8 cellular contexts compared by ENCODE assay signal in genomic region chr6:136289327-136289578, GRCh38. TPM values are rescaled to one million over a fixed set of nuclear protein-coding genes. Genes with fewer than 3 reads are reported as not detected.
DNase-seq lines count a peak whose midpoint lies in the region; ATAC-seq and TF ChIP-seq lines count a peak whose summit lies in the region.

No MANE protein-coding gene starts in this region.

- H3K4me3 Mint-ChIP-seq in T-cell (peak overlapping the region; percentile 95 to 100 (median 98)), progenitor cell of endocrine pancreas (ENCODE audit: low read depth) (peak overlapping the region; percentile 91)

- WGBS in upper lobe of left lung, 2 donors, result 0 to 1% methylated on average over 18 to 24 of the region's 34 CpGs

- peak overlapping the region; percentile 96 to 100 (median 100) for H3K27ac ChIP-seq in upper lobe of left lung

- H3K4me3 ChIP-seq in GM06990 (replicated peaks; ENCODE audit: low read depth, low read length) (peak overlapping the region; percentile 100), upper lobe of left lung (peak overlapping the region; percentile 57 to 81 (median 68))

- H3K4me1 ChIP-seq in upper lobe of left lung, result peaks cover 46 to 54% (median 48%) of the 10 kb centered on the region in 4 donors

- H3K27me3 Mint-ChIP-seq in T-cell (no peaks in the 10 kb centered on the region), progenitor cell of endocrine pancreas (no peaks in the 10 kb centered on the region)

- H3K9me3 ChIP-seq in upper lobe of left lung, result no peaks in the 10 kb centered on the region

- H3K27ac Mint-ChIP-seq in T-cell (peak overlapping the region; percentile 100), progenitor cell of endocrine pancreas (peak overlapping the region; percentile 100)

- no peak for TF ChIP-seq EP300 in upper lobe of left lung (IDR thresholded peaks at IDR 0.05)

- CTCF ChIA-PET in T-cell (lab: Charles Lee), result interaction anchor here in 1 of 2 donors (1.6 to 1.8 kb wide), 2 partner anchors 28 to 39 kb away, joined by 7 to 8 read pairs; partner anchors contain the start of gene MTFR2

- TF ChIP-seq CTCF in GM06990 (IDR thresholded peaks at IDR 0.05; ENCODE audit: insufficient read depth, low read length, poor library complexity, severe bottlenecking), result peak; percentile 3
- TF ChIP-seq CTCF in progenitor cell of endocrine pancreas (IDR thresholded peaks at IDR 0.05; ENCODE audit: unreplicated experiment), result no peak
- peak in 1 of 6 experiments; percentile 3 for TF ChIP-seq CTCF in upper lobe of left lung (IDR thresholded peaks at IDR 0.05)

- H3K36me3 ChIP-seq in GM06990 (ENCODE audit: control insufficient read depth, insufficient read depth, low read length) (no peaks in the 10 kb centered on the region; the same call in 1 of the 2 replicates), upper lobe of left lung (no peaks in the 10 kb centered on the region)

- H3K9me3 Mint-ChIP-seq in T-cell, result no peaks in the 10 kb centered on the region
- H3K9me3 Mint-ChIP-seq in progenitor cell of endocrine pancreas (ENCODE audit: low read depth), result no peaks in the 10 kb centered on the region

- H3K27me3 ChIP-seq in GM06990 (replicated peaks; ENCODE audit: control insufficient read depth, insufficient read depth, low read length) (no peaks in the 10 kb centered on the region), upper lobe of left lung (no peaks in the 10 kb centered on the region)

- POLR2A ChIA-PET in T-cell (lab: Charles Lee), result interaction anchor here (0.9 to 5.8 kb wide), 12 partner anchors 15 to 1586 kb away, joined by 3 to 99 read pairs (median 8); partner anchors contain the start of genes MTFR2 (in 2 of the 2), AHI1 (in 1 of the 2) and MAP3K5 (in 1 of the 2)

- ATAC-seq in HG02759 (IDR thresholded peaks at IDR 0.05; ENCODE audit: unreplicated experiment) (peak; percentile 49), T-cell (replicated peaks in 1 of 4) (peak; percentile 50 to 66 (median 62)), left cardiac atrium (peak; percentile 86 to 89), upper lobe of left lung (ENCODE audit: low FRiP score in 2 of 2) (peak; percentile 92 to 94)

- H3K36me3 Mint-ChIP-seq in T-cell, result peaks cover 15% of the 10 kb centered on the region
- H3K36me3 Mint-ChIP-seq in progenitor cell of endocrine pancreas (ENCODE audit: insufficient read depth), result peaks cover 6% of the 10 kb centered on the region

- peak; percentile 95 for DNase-seq in GM06990 (ENCODE audit: extremely low read depth, insufficient read length)
- peak; percentile 93 for DNase-seq in NCI-H1436 (lab: John Stamatoyannopoulos, UW)
- DNase-seq in T-cell, result peak in 33 of 34 experiments; percentile 86 to 95 (median 93)
- DNase-seq in amniotic epithelial cell (ENCODE audit: low read depth), result peak; percentile 82
- DNase-seq in left cardiac atrium, result peak; percentile 92
- peak; percentile 86 for DNase-seq in progenitor cell of endocrine pancreas (ENCODE audit: low spot score, unreplicated experiment)
- peak; percentile 94 to 97 for DNase-seq in upper lobe of left lung

- peaks cover 54 to 74% (median 62%) of the 10 kb centered on the region in 3 donors for H3K4me1 Mint-ChIP-seq in T-cell
- peaks cover 37% of the 10 kb centered on the region for H3K4me1 Mint-ChIP-seq in progenitor cell of endocrine pancreas (ENCODE audit: low read depth)

- TF ChIP-seq POLR2A in upper lobe of left lung (IDR thresholded peaks at IDR 0.05), result peak in 1 of 4 donors; percentile 85

- intact Hi-C loops in left cardiac atrium (cut with DNase I), result no loop called here

RNA-seq across cellular contexts. Expression of gene BCLAF1, which starts 0.4 kb away (rescaled TPM):
- total RNA-seq in T-cell, result 100 to 1,000 TPM; 155 to 435 (median 171) TPM
- 10 to 100 TPM; 70.9 to 99.8 TPM for total RNA-seq in left cardiac atrium
- 256 and 265 TPM in 2 replicates for total RNA-seq in progenitor cell of endocrine pancreas
- total RNA-seq in upper lobe of left lung, result 100 to 1,000 TPM in 3 of 6 donors, 10 to 100 TPM in 3; 88.3 to 267 (median 96.6) TPM

RNA-seq across cellular contexts. Expression of gene MTFR2, which starts 39.1 kb away (rescaled TPM):
- total RNA-seq in T-cell, result 1 to 10 TPM; 1.2 to 1.8 (median 1.3) TPM
- total RNA-seq in left cardiac atrium, result 1 to 10 TPM in 1 of 2 donors, under 1 TPM in 1; 0.31 to 1.0 TPM
- 2.9 and 3.8 TPM in 2 replicates for total RNA-seq in progenitor cell of endocrine pancreas
- total RNA-seq in upper lobe of left lung, result 1 to 10 TPM in 5 of 6 donors, not detected in 1; 1.0 to 9.4 (median 1.3) TPM

Comparison
In these comparisons a context has a peak if more than half of its experiments do, and no peak if none do; other contexts are left out.
1. Peak in every context shown above with its lines: DNase-seq, ATAC-seq, H3K4me3 ChIP-seq and H3K27ac ChIP-seq.